In the genomic region with DNA sequence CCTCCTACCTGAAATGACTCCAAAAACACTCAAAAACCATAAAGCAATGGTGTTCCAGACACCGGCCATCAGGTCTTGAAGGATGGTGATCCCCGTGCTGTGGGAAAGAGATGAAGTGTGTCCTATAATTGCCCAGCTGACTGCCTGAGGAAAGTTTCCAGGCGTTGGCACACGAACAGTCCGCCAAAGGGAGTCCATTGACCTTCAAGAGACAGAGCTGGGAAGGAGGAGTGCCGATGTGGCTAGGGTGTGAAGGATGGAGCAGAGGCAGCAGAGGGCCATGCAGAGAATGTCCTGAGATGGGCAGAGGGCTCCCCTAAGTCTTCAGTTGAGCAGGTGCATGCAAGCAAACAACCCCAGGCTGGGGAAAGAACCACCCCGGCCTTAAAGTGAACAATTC, we compare ENCODE assay signal across 33 cellular contexts. TPM values are rescaled to one million over a fixed set of nuclear protein-coding genes. Genes with fewer than 3 reads are reported as not detected.
"Had no signal": no experiment of that assay in that cellular context is flagged by ENCODE, and none has a peak within 500 bp of the region (broad histone marks: within the 10 kb centered on the region; RNA-seq: fewer than 3 reads in every experiment).

No MANE protein-coding gene starts in this region.

- H3K4me3 ChIP-seq: ascending aorta, cardiac muscle cell had no signal

- H3K27ac Mint-ChIP-seq: activated B cell treated with CpG ODN at 0.5 μM for 24 hours; activated CD4-positive, alpha-beta memory T cell treated with anti-CD3 and anti-CD28 coated beads for 36 hours; activated CD8-positive, alpha-beta T cell treated with anti-CD3 and anti-CD28 coated beads for 36 hours; activated naive CD4-positive, alpha-beta T cell treated with anti-CD3 and anti-CD28 coated beads, Interleukin-2, amount 10 ng/mL, durations not matched to agents 7 days and 5 days; activated naive CD4-positive, alpha-beta T cell treated with anti-CD3 and anti-CD28 coated beads, Interleukin-2, amount 50 U/mL, for 24 hours; activated naive CD8-positive, alpha-beta T cell; activated naive CD8-positive, alpha-beta T cell treated with anti-CD3 and anti-CD28 coated beads, Interleukin-2, amount 10 ng/mL, durations not matched to agents 7 days and 5 days; activated naive CD8-positive, alpha-beta T cell treated with anti-CD3 and anti-CD28 coated beads, Interleukin-2, amount 50 U/mL, for 24 hours; activated T-cell treated with anti-CD3 and anti-CD28 coated beads, Interleukin-2, amount 50 U/mL, for 24 hours; activated T-helper 2 cell treated with anti-CD3 and anti-CD28 coated beads, Interferon-gamma antibody, Interleukin-2, Interleukin-4, amounts not matched to agents 10 μg/mL and 5 μg/mL and 100 μg/mL, durations not matched to agents 14 hours and 24 hours and 36 hours; brain; T-helper 1 cell treated with Interleukin-12 subunit alpha and Interleukin-12 subunit beta and Interleukin-4 antibody, amounts not matched to agents 30 μg/mL and 1 μg/mL, for 36 hours; T-helper 2 cell treated with Interferon-gamma antibody and Interleukin-4, amounts not matched to agents 5 μg/mL and 100 μg/mL, for 36 hours had no signal

- H3K36me3 Mint-ChIP-seq: activated CD4-positive, alpha-beta memory T cell treated with anti-CD3 and anti-CD28 coated beads for 36 hours; activated naive CD4-positive, alpha-beta T cell treated with anti-CD3 and anti-CD28 coated beads, Interleukin-2, amount 10 ng/mL, durations not matched to agents 7 days and 5 days; activated naive CD8-positive, alpha-beta T cell treated with anti-CD3 and anti-CD28 coated beads, Interleukin-2, amount 10 ng/mL, durations not matched to agents 7 days and 5 days; brain had no signal

- H3K27me3 ChIP-seq: ascending aorta, cardiac muscle cell had no signal

- H3K9me3 Mint-ChIP-seq: activated naive CD4-positive, alpha-beta T cell treated with anti-CD3 and anti-CD28 coated beads, Interleukin-2, amount 50 U/mL, for 24 hours; activated T-cell treated with anti-CD3 and anti-CD28 coated beads, Interleukin-2, amount 50 U/mL, for 24 hours; activated T-helper 2 cell treated with anti-CD3 and anti-CD28 coated beads, Interferon-gamma antibody, Interleukin-2, Interleukin-4, amounts not matched to agents 10 μg/mL and 5 μg/mL and 100 μg/mL, durations not matched to agents 14 hours and 24 hours and 36 hours; T-helper 1 cell treated with Interleukin-12 subunit alpha and Interleukin-12 subunit beta and Interleukin-4 antibody, amounts not matched to agents 30 μg/mL and 1 μg/mL, for 36 hours; T-helper 2 cell treated with Interferon-gamma antibody and Interleukin-4, amounts not matched to agents 5 μg/mL and 100 μg/mL, for 36 hours had no signal

- H3K36me3 ChIP-seq: ascending aorta, cardiac muscle cell had no signal

- H3K4me1 ChIP-seq: ascending aorta had no signal

- H3K27ac ChIP-seq: ascending aorta, cardiac muscle cell, VCaP had no signal

- H3K27me3 Mint-ChIP-seq: activated B cell treated with CpG ODN at 0.5 μM for 24 hours; activated CD4-positive, alpha-beta memory T cell treated with anti-CD3 and anti-CD28 coated beads for 36 hours; activated CD8-positive, alpha-beta T cell treated with anti-CD3 and anti-CD28 coated beads for 36 hours; activated naive CD4-positive, alpha-beta T cell treated with anti-CD3 and anti-CD28 coated beads, Interleukin-2, amount 50 U/mL, for 24 hours; activated naive CD8-positive, alpha-beta T cell; activated naive CD8-positive, alpha-beta T cell treated with anti-CD3 and anti-CD28 coated beads, Interleukin-2, amount 10 ng/mL, durations not matched to agents 7 days and 5 days; activated naive CD8-positive, alpha-beta T cell treated with anti-CD3 and anti-CD28 coated beads, Interleukin-2, amount 50 U/mL, for 24 hours; activated T-cell treated with anti-CD3 and anti-CD28 coated beads, Interleukin-2, amount 50 U/mL, for 24 hours; brain had no signal

- DNase-seq: activated B cell treated with CpG ODN at 0.5 μM for 24 hours; activated CD4-positive, alpha-beta memory T cell treated with anti-CD3 and anti-CD28 coated beads for 36 hours; activated CD4-positive, alpha-beta T cell treated with anti-CD3 and anti-CD28 coated beads for 4 hours; activated CD4-positive, alpha-beta T cell treated with anti-CD3 and anti-CD28 coated beads, Interleukin-2, amount 50 U/mL, for 1 hour; activated CD4-positive, alpha-beta T cell treated with anti-CD3 and anti-CD28 coated beads, Interleukin-2, amount 50 U/mL, for 4 hours; activated CD4-positive, CD25-positive, alpha-beta regulatory T cell treated with anti-CD3 and anti-CD28 coated beads, Interleukin-2, amount 50 U/mL, for 72 hours; activated CD8-positive, alpha-beta memory T cell treated with anti-CD3 and anti-CD28 coated beads, Interleukin-2, amount 50 U/mL, for 4 hours; activated CD8-positive, alpha-beta T cell treated with anti-CD3 and anti-CD28 coated beads for 36 hours; activated effector memory CD4-positive, alpha-beta T cell treated with Interleukin-2 at 50 U/mL for 16 hours; activated gamma-delta T cell; activated naive CD4-positive, alpha-beta T cell treated with anti-CD3 and anti-CD28 coated beads, Interleukin-2, amount 10 ng/mL, durations not matched to agents 7 days and 5 days; activated naive CD4-positive, alpha-beta T cell treated with Interleukin-2 at 50 U/mL for 16 hours; activated naive CD8-positive, alpha-beta T cell treated with anti-CD3 and anti-CD28 coated beads, Interleukin-2, amount 10 ng/mL, durations not matched to agents 7 days and 5 days; activated naive CD8-positive, alpha-beta T cell treated with anti-CD3 and anti-CD28 coated beads, Interleukin-2, amount 50 U/mL, for 24 hours; activated T-cell treated with anti-CD3 and anti-CD28 coated beads, Interleukin-2, amount 50 U/mL, for 24 hours; activated T-cell treated with anti-CD3 and anti-CD28 coated beads, Interleukin-2, amount 50 U/mL, for 48 hours; amygdala; anterior cingulate cortex; central memory CD4-positive, alpha-beta T cell; SW 1271; T-helper 1 cell; T-helper 2 cell; T-helper 9 cell had no signal

- H3K9me3 ChIP-seq: ascending aorta had no signal

- H3K4me1 Mint-ChIP-seq: activated B cell treated with CpG ODN at 0.5 μM for 24 hours; activated naive CD4-positive, alpha-beta T cell treated with anti-CD3 and anti-CD28 coated beads, Interleukin-2, amount 10 ng/mL, durations not matched to agents 7 days and 5 days; activated naive CD4-positive, alpha-beta T cell treated with anti-CD3 and anti-CD28 coated beads, Interleukin-2, amount 50 U/mL, for 24 hours; activated naive CD8-positive, alpha-beta T cell treated with anti-CD3 and anti-CD28 coated beads, Interleukin-2, amount 10 ng/mL, durations not matched to agents 7 days and 5 days; activated naive CD8-positive, alpha-beta T cell treated with anti-CD3 and anti-CD28 coated beads, Interleukin-2, amount 50 U/mL, for 24 hours had no signal

- ATAC-seq: activated CD8-positive, alpha-beta T cell treated with anti-CD3 and anti-CD28 coated beads for 36 hours; activated naive CD8-positive, alpha-beta T cell treated with anti-CD3 and anti-CD28 coated beads, Interleukin-2, amount 50 U/mL, for 24 hours had no signal

- H3K4me3 Mint-ChIP-seq: activated B cell treated with CpG ODN at 0.5 μM for 24 hours; activated CD4-positive, alpha-beta memory T cell treated with anti-CD3 and anti-CD28 coated beads for 36 hours; activated CD8-positive, alpha-beta T cell treated with anti-CD3 and anti-CD28 coated beads for 36 hours; activated naive CD4-positive, alpha-beta T cell treated with anti-CD3 and anti-CD28 coated beads, Interleukin-2, amount 10 ng/mL, durations not matched to agents 7 days and 5 days; activated naive CD4-positive, alpha-beta T cell treated with anti-CD3 and anti-CD28 coated beads, Interleukin-2, amount 50 U/mL, for 24 hours; activated naive CD8-positive, alpha-beta T cell; activated naive CD8-positive, alpha-beta T cell treated with anti-CD3 and anti-CD28 coated beads, Interleukin-2, amount 10 ng/mL, durations not matched to agents 7 days and 5 days; activated naive CD8-positive, alpha-beta T cell treated with anti-CD3 and anti-CD28 coated beads, Interleukin-2, amount 50 U/mL, for 24 hours; activated T-cell treated with anti-CD3 and anti-CD28 coated beads, Interleukin-2, amount 50 U/mL, for 24 hours; brain; T-helper 1 cell treated with Interleukin-12 subunit alpha and Interleukin-12 subunit beta and Interleukin-4 antibody, amounts not matched to agents 30 μg/mL and 1 μg/mL, for 36 hours; T-helper 2 cell treated with Interferon-gamma antibody and Interleukin-4, amounts not matched to agents 5 μg/mL and 100 μg/mL, for 36 hours had no signal

RNA-seq across cellular contexts. Expression of a gene that starts 37.1 kb away (rescaled TPM):
- total RNA-seq: activated B cell treated with CpG ODN at 0.5 μM for 24 hours; activated CD8-positive, alpha-beta memory T cell treated with anti-CD3 and anti-CD28 coated beads for 36 hours; activated naive CD8-positive, alpha-beta T cell treated with anti-CD3 and anti-CD28 coated beads, Interleukin-2, amount 10 ng/mL, durations not matched to agents 7 days and 5 days; activated T-helper 2 cell treated with anti-CD3 and anti-CD28 coated beads, Interferon-gamma antibody, Interleukin-2, Interleukin-4, amounts not matched to agents 10 μg/mL and 5 μg/mL and 100 μg/mL, durations not matched to agents 14 hours and 24 hours and 36 hours; ascending aorta had no signal
